13 cellular contexts compared by ENCODE assay signal in genomic region chr18:75261430-75262223, GRCh38. TPM values are rescaled to one million over a fixed set of nuclear protein-coding genes. Genes with fewer than 3 reads are reported as not detected.
A peak's percentile ranks its signal among the peaks of the same experiment; 100 is the strongest.
DNase-seq lines count a peak whose midpoint lies in the region; ATAC-seq, FAIRE-seq and TF ChIP-seq lines count a peak whose summit lies in the region.
"Had no signal": no experiment of that assay in that cellular context is flagged by ENCODE, and none has a peak within 500 bp of the region (broad histone marks: within the 10 kb centered on the region; RNA-seq: fewer than 3 reads in every experiment).

No MANE protein-coding gene starts in this region.

- in situ Hi-C loops in GM12878 (cut with MboI), result no loop called here

- no peak overlapping the region for H3K4me3 ChIP-seq in GM12878
- H3K4me3 ChIP-seq: mucosa of descending colon had no signal

- peak overlapping the region; percentile 65 for H3K27ac ChIP-seq in GM12878 (ENCODE audit: control insufficient read depth, insufficient read depth)

- DNase-seq in GM12878 (ENCODE audit: low read depth, low spot score), result peak; percentile 41
- no peak for DNase-seq in amygdala (lab: John Stamatoyannopoulos, UW)
- no peak for DNase-seq in superior temporal gyrus (ENCODE audit: extremely low spot score)
- DNase-seq in NCI-H2081 (lab: John Stamatoyannopoulos, UW), result no peak
- DNase-seq: GF-D8; IMR-90; mucosa of descending colon; NCI-H82; stimulated activated CD4-positive, alpha-beta T cell treated with anti-CD3 and anti-CD28 coated beads, Interleukin-4, amount 100 ng/mL, for 1 hour had no signal

- SMC1A ChIA-PET in GM12878 (lab: Charles Lee; ENCODE audit: uncharacterized antibody, unreplicated experiment), result interaction anchor here (0.6 to 1.7 kb wide), 9 partner anchors 11 to 59 kb away, joined by 3 to 6 read pairs (median 4); no protein-coding TSS in a partner anchor

- POLR2A ChIA-PET in GM12878 (lab: Charles Lee), result interaction anchor here (0.9 to 1.2 kb wide), 2 partner anchors 51 to 52 kb away, joined by 3 read pairs; partner anchors contain the start of gene TSHZ1

- no peaks in the 10 kb centered on the region; the same call in 2 of the 3 replicates for H3K9me3 ChIP-seq in GM12878 (replicated peaks; ENCODE audit: control insufficient read depth, insufficient read depth, low read length)
- H3K9me3 ChIP-seq: mucosa of descending colon had no signal

- no peaks in the 10 kb centered on the region for H3K36me3 ChIP-seq in GM12878 (ENCODE audit: control insufficient read depth in 2 of 2, insufficient read depth in 2 of 2, low read length in 1 of 2)

- peaks cover 3% of the 10 kb centered on the region for H3K79me2 ChIP-seq in GM12878 (ENCODE audit: control insufficient read depth, insufficient read depth, low read length)

- ATAC-seq in GM18858 (IDR thresholded peaks at IDR 0.05; ENCODE audit: unreplicated experiment) (peak; percentile 76), GM21381 (IDR thresholded peaks at IDR 0.05; ENCODE audit: unreplicated experiment) (peak; percentile 91), HG03103 (IDR thresholded peaks at IDR 0.05; ENCODE audit: low read depth, unreplicated experiment) (peak; percentile 69), GM12878 (peak; percentile 90), esophagus mucosa (no peak)
- ATAC-seq: mucosa of descending colon had no signal

- peak overlapping the region; percentile 35; the same call in 1 of the 2 replicates for H2AFZ ChIP-seq in GM12878 (ENCODE audit: control insufficient read depth, low read depth, low read length)

- no peak for TF ChIP-seq EP300 in GM12878 (IDR thresholded peaks at IDR 0.05; ENCODE audit: borderline replicate concordance in 1 of 2, control insufficient read depth in 1 of 2, low read depth in 2 of 2, low read length in 2 of 2)

- RAD21 ChIA-PET in GM12878 (lab: Charles Lee; ENCODE audit: unreplicated experiment), result interaction anchor here (1.1 kb wide), 1 partner anchor 51 kb away, joined by 3 read pairs; the partner anchor contains the start of gene TSHZ1

- no peak for TF ChIP-seq CTCF in GM12878 (IDR thresholded peaks at IDR 0.05 in 2 of 3, conservative IDR thresholded peaks at IDR 0.05 in 1 of 3; ENCODE audit: control insufficient read depth in 2 of 3, extremely low read depth in 1 of 3, insufficient read depth in 1 of 3, low read depth in 3 of 3, low read length in 3 of 3)

- CTCF ChIA-PET in GM12878 (lab: Yijun Ruan, JAX), result interaction anchor here (1.0 to 2.2 kb wide), 3 partner anchors 11 to 51 kb away, joined by 4 to 5 read pairs (median 4); partner anchors contain the start of gene TSHZ1

- H3K9ac ChIP-seq in GM12878 (ENCODE audit: control insufficient read depth, insufficient read depth, low read length), result no peak overlapping the region; the same call in 1 of the 2 replicates

- WGBS in GM12878 (ENCODE audit: insufficient coverage, insufficient replicate concordance, low lambda C conversion rate, missing lambda C conversion rate), result 7% methylated on average over 9 of the region's 9 CpGs

- FAIRE-seq in GM12878 (lab: Jason Lieb, UNC), result peak; percentile 79

- no peaks in the 10 kb centered on the region for H4K20me1 ChIP-seq in GM12878 (ENCODE audit: control insufficient read depth, insufficient read depth)

- no peaks in the 10 kb centered on the region for H3K27me3 ChIP-seq in GM12878 (replicated peaks in 1 of 2; ENCODE audit: control insufficient read depth in 2 of 2, insufficient read depth in 2 of 2, low read length in 1 of 2)

- BruUV-seq in GM12878 (replicated peaks; lab: Mats Ljungman, UMichigan), result no TSS peak

- peaks cover 26% of the 10 kb centered on the region for H3K4me1 ChIP-seq in GM12878 (ENCODE audit: control insufficient read depth, insufficient read depth, low read length)

- peak overlapping the region; percentile 36 for H3K4me2 ChIP-seq in GM12878 (ENCODE audit: control insufficient read depth, insufficient read depth)

- no peak for TF ChIP-seq RAD21 in GM12878 (IDR thresholded peaks at IDR 0.05; ENCODE audit: insufficient read depth, low read depth, low read length)

- peak; percentile 65 for TF ChIP-seq POLR2A in GM12878 (IDR thresholded peaks at IDR 0.05; ENCODE audit: low read depth, low read length)

- intact Hi-C loops in GM12878 (cut with micrococcal nuclease; ENCODE audit: unreplicated experiment), result loop anchor here (5.0 kb wide), 1 partner anchor 44 kb away; no protein-coding TSS in a partner anchor

TF ChIP-seq in GM12878, 131 proteins besides CTCF, POLR2A, EP300 and RAD21 (continues in another document):
- TF ChIP-seq POLR2AphosphoS5 (IDR thresholded peaks at IDR 0.05; ENCODE audit: low read length) (peak; percentile 56; the same call in 1 of the 2 replicates), CREM (IDR thresholded peaks at IDR 0.05; ENCODE audit: low read depth) (peak; percentile 50; the same call in 1 of the 2 replicates), MAX (IDR thresholded peaks at IDR 0.05; ENCODE audit: low read depth, low read length) (0 out of 2 replicates have a peak, but pooled peaks have one; percentile 48), BCL11A (IDR thresholded peaks at IDR 0.05; ENCODE audit: low read depth, low read length) (no peak), ETV6 (conservative IDR thresholded peaks at IDR 0.05 in 1 of 2, IDR thresholded peaks at IDR 0.05 in 1 of 2; ENCODE audit: borderline replicate concordance in 1 of 2, low read depth in 1 of 2) (peak in 1 of 2 experiments; percentile 13; a peak in 1 of 4 replicates), CREB1 (IDR thresholded peaks at IDR 0.05; ENCODE audit: low read depth) (peak; percentile 47; the same call in 1 of the 2 replicates), JUNB (IDR thresholded peaks at IDR 0.05) (peak; percentile 79), IRF4 (IDR thresholded peaks at IDR 0.05; ENCODE audit: low read depth, low read length) (peak; percentile 36; the same call in 1 of the 2 replicates), HCFC1 (IDR thresholded peaks at IDR 0.05; ENCODE audit: low read length) (no peak), PML (IDR thresholded peaks at IDR 0.05; ENCODE audit: low read length) (peak; percentile 68; the same call in 1 of the 2 replicates), LARP7 (IDR thresholded peaks at IDR 0.05) (no peak), YY1 (IDR thresholded peaks at IDR 0.05; ENCODE audit: low read depth, low read length) (peak; percentile 61; the same call in 1 of the 2 replicates), RUNX3 (IDR thresholded peaks at IDR 0.05; ENCODE audit: low read length) (peak; percentile 15), ZZZ3 (IDR thresholded peaks at IDR 0.05; ENCODE audit: control insufficient read depth, insufficient read length, low read depth) (no peak), RBBP5 (conservative IDR thresholded peaks at IDR 0.05) (no peak), ASH2L (IDR thresholded peaks at IDR 0.05; ENCODE audit: borderline replicate concordance, low read depth) (no peak; the same call in 1 of the 2 replicates)
- TF ChIP-seq, protein P1, sequence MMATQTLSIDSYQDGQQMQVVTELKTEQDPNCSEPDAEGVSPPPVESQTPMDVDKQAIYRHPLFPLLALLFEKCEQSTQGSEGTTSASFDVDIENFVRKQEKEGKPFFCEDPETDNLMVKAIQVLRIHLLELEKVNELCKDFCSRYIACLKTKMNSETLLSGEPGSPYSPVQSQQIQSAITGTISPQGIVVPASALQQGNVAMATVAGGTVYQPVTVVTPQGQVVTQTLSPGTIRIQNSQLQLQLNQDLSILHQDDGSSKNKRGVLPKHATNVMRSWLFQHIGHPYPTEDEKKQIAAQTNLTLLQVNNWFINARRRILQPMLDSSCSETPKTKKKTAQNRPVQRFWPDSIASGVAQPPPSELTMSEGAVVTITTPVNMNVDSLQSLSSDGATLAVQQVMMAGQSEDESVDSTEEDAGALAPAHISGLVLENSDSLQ (IDR thresholded peaks at IDR 0.05), result peak; percentile 80

RNA-seq across cellular contexts. Expression of gene TSHZ1, which starts 51.0 kb away (rescaled TPM):
- total RNA-seq in GM12878 (2013; cell fraction: nucleolus; rRNA removed), result 7.5 TPM in 2 replicates
- total RNA-seq in GM12878 (2014; rRNA removed) (8.3 and 8.7 TPM in 2 replicates), GM12878 (2014; rRNA removed; fragmentation: Illumina TruSeq; extraction: Trizol) (5.8 and 6.2 TPM in 2 replicates), GM12878 (2021) (14.0 and 15.2 TPM in 2 replicates), esophagus mucosa (9.2 TPM)
- polyA plus RNA-seq in GM12878 (2011; ENCODE audit: low read depth), result 2.4 TPM
- polyA plus RNA-seq in GM12878 (2011; rRNA removed) (2.8 and 4.0 TPM in 2 replicates), GM12878 (2014; fragmentation: Illumina TruSeq; extraction: Trizol) (5.3 and 7.1 TPM in 2 replicates), GM12878 (2014; fragmentation: Nextera tagmentation; extraction: Ambion mirVana) (1 to 10 TPM; 2.2 to 2.9 TPM), GM12878 (2014; rRNA removed) (6.7 and 7.9 TPM in 2 replicates), GM12878 (2016; fragmentation: Nextera tagmentation; extraction: Ambion mirVana) (1 to 10 TPM; 2.4 to 2.8 TPM)
- polyA plus RNA-seq in GM12878 (2011; cell fraction: cytosol; rRNA removed), result 4.4 and 4.8 TPM in 2 replicates
- polyA plus RNA-seq in GM12878 (2011; cell fraction: nucleus; rRNA removed), result 5.2 and 7.7 TPM in 2 replicates
- 4.3 and 5.1 TPM in 2 replicates for polyA plus RNA-seq in GM12878 (2012)
- 4.9 and 6.4 TPM in 2 replicates for polyA minus RNA-seq in GM12878 (2011; rRNA and poly(A)+ RNA removed)
- polyA minus RNA-seq in GM12878 (2011; cell fraction: cytosol; rRNA and poly(A)+ RNA removed), result 5.1 and 5.2 TPM in 2 replicates
- polyA minus RNA-seq in GM12878 (2011; cell fraction: nucleus; rRNA and poly(A)+ RNA removed), result 4.1 and 7.7 TPM in 2 replicates

RNA-seq across cellular contexts. Expression of gene PTGR3, which starts 52.7 kb away (rescaled TPM):
- total RNA-seq in GM12878 (2013; cell fraction: nucleolus; rRNA removed), result 18.9 and 21.4 TPM in 2 replicates
- total RNA-seq in GM12878 (2014; rRNA removed) (8.7 and 15.1 TPM in 2 replicates), GM12878 (2014; rRNA removed; fragmentation: Illumina TruSeq; extraction: Trizol) (12.2 and 13.2 TPM in 2 replicates), GM12878 (2021) (44.9 and 45.1 TPM in 2 replicates), esophagus mucosa (21.2 TPM)
- 7.0 TPM for polyA plus RNA-seq in GM12878 (2011; ENCODE audit: low read depth)
- polyA plus RNA-seq in GM12878 (2011; rRNA removed) (63.9 and 69.8 TPM in 2 replicates), GM12878 (2014; fragmentation: Illumina TruSeq; extraction: Trizol) (29.5 and 30.4 TPM in 2 replicates), GM12878 (2014; fragmentation: Nextera tagmentation; extraction: Ambion mirVana) (1 to 10 TPM; 6.2 to 8.8 TPM), GM12878 (2014; rRNA removed) (29.2 and 34.8 TPM in 2 replicates), GM12878 (2016; fragmentation: Nextera tagmentation; extraction: Ambion mirVana) (10 to 100 TPM; 21.8 to 22.0 TPM)
- 52.5 and 53.4 TPM in 2 replicates for polyA plus RNA-seq in GM12878 (2011; cell fraction: cytosol; rRNA removed)
- polyA plus RNA-seq in GM12878 (2011; cell fraction: nucleus; rRNA removed), result 87.8 and 88.3 TPM in 2 replicates
- 16.7 and 18.1 TPM in 2 replicates for polyA plus RNA-seq in GM12878 (2012)
- 57.6 and 90.8 TPM in 2 replicates for polyA minus RNA-seq in GM12878 (2011; rRNA and poly(A)+ RNA removed)
- 15.9 and 22.5 TPM in 2 replicates for polyA minus RNA-seq in GM12878 (2011; cell fraction: cytosol; rRNA and poly(A)+ RNA removed)
- polyA minus RNA-seq in GM12878 (2011; cell fraction: nucleus; rRNA and poly(A)+ RNA removed), result 34.7 and 50.0 TPM in 2 replicates
